ENCODE assay signal across 15 cellular contexts in the genomic region with DNA sequence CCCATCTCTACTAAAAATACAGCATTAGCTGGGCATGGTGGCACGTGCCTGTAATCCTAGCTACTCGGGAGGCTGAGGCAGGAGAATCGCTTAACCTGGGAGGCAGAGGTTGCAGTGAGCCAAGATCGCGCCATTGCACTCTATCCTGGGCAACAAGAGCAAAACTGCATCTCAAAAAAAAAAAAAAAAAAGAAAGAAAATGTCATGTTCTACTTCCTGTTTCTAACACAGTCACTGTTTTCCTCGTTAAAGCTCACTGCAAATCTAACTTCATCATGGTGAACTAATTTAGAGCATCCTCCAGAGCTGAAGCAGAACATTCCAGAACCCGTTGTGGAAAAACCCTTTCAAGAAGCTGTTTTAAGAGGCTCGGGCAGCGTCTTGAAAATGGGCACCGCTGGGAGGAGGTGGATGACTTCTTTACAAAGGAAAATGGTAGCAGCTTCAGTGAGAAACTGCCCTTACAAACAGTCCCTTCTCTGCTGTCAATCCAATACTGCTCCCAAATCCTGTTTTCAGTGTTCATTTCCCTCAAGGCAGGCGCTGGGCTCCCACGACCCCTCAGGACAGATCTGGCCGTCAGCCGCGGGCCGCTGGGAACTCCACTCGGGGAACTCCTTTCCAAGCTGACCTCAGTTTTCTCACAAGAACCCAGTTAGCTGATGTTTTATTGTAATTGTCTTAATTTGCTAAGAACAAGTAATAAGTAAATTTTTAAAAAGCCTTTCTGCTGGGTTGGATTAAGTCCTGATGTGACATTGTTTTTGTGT. TPM values are rescaled to one million over a fixed set of nuclear protein-coding genes. Genes with fewer than 3 reads are reported as not detected.
DNase-seq lines count a peak whose midpoint lies in the region; ATAC-seq, FAIRE-seq and TF ChIP-seq lines count a peak whose summit lies in the region.
"Had no signal": no experiment of that assay in that cellular context is flagged by ENCODE, and none has a peak within 500 bp of the region (broad histone marks: within the 10 kb centered on the region; RNA-seq: fewer than 3 reads in every experiment).

No MANE protein-coding gene starts in this region.

- H3K9me3 Mint-ChIP-seq in CD14-positive monocyte, result no peaks in the 10 kb centered on the region
- H3K9me3 Mint-ChIP-seq: activated T-helper 17 cell treated with anti-CD3 and anti-CD28 coated beads, Interleukin-2, amount 50 U/mL, for 72 hours had no signal

- POLR2A ChIA-PET in Panc1 (lab: Charles Lee) (no interaction called here), HepG2 (lab: Yijun Ruan, JAX) (interaction anchor here (0.7 to 2.4 kb wide), 4 partner anchors 8 to 413 kb away, joined by 3 to 11 read pairs (median 5); partner anchors contain the start of gene ATP5F1E)

- H3K27me3 Mint-ChIP-seq in CD14-positive monocyte (ENCODE audit: low read depth in 3 of 3), result peaks cover 0 to 4% (median 0%) of the 10 kb centered on the region in 3 donors
- H3K27me3 Mint-ChIP-seq: activated T-helper 17 cell treated with anti-CD3 and anti-CD28 coated beads, Interleukin-2, amount 50 U/mL, for 72 hours had no signal

- no peak overlapping the region for H3K4me3 Mint-ChIP-seq in CD14-positive monocyte
- H3K4me3 Mint-ChIP-seq: activated T-helper 17 cell treated with anti-CD3 and anti-CD28 coated beads, Interleukin-2, amount 50 U/mL, for 72 hours had no signal

- in situ Hi-C loops in Panc1 (cut with HindIII; ENCODE audit: low pct_unique_long_range_greater_than_20kb, low sequenced_read_pairs) (no loop called here), HepG2 (cut with HindIII; ENCODE audit: extremely low pct_ligation_motif_present, low pct_unique_long_range_greater_than_20kb) (no loop called here)

- CTCF ChIA-PET in Panc1 (lab: Charles Lee), result no interaction called here
- CTCF ChIA-PET in HepG2 (lab: Yijun Ruan, JAX; ENCODE audit: low intra/inter-chr PET ratio, low total read pairs), result no interaction called here

- TF ChIP-seq CTCF in 22Rv1 (IDR thresholded peaks at IDR 0.05), result no peak
- TF ChIP-seq CTCF in CD14-positive monocyte (IDR thresholded peaks at IDR 0.05), result no peak
- TF ChIP-seq CTCF in Panc1 (IDR thresholded peaks at IDR 0.05), result no peak
- TF ChIP-seq CTCF in HepG2 (CRISPR knock-in tag; IDR thresholded peaks at IDR 0.05), result no peak
- TF ChIP-seq CTCF in left lung (IDR thresholded peaks at IDR 0.05), result no peak

- no peaks in the 10 kb centered on the region for H3K27me3 ChIP-seq in Panc1 (ENCODE audit: control insufficient read depth, insufficient read depth, low read length)
- H3K27me3 ChIP-seq in HepG2 (ENCODE audit: control insufficient read depth in 1 of 2, insufficient read depth in 2 of 2, low read length in 2 of 2), result no peaks in the 10 kb centered on the region
- H3K27me3 ChIP-seq in left lung, result no peaks in the 10 kb centered on the region
- H3K27me3 ChIP-seq: pancreas had no signal

- intact Hi-C loops in CD14-positive monocyte (cut with micrococcal nuclease) (loop anchor here in 1 of 2 donors (5.0 kb wide), 1 partner anchor 33 kb away; no protein-coding TSS in a partner anchor), Panc1 (cut with micrococcal nuclease; ENCODE audit: unreplicated experiment) (no loop called here), HepG2 (cut with micrococcal nuclease; ENCODE audit: unreplicated experiment) (loop anchor here (5.0 kb wide), 1 partner anchor 38 kb away; the partner anchor contains the start of gene ATP5F1E), left lung (cut with DNase I) (no loop called here)

- TF ChIP-seq RAD21 in HepG2 (CRISPR knock-in tag; IDR thresholded peaks at IDR 0.05), result no peak

- no peaks in the 10 kb centered on the region for H3K79me2 ChIP-seq in HepG2 (ENCODE audit: insufficient read depth, low read length)

- DNase-seq in CD14-positive monocyte (ENCODE audit: low spot score) (peak; percentile 30), Panc1 (ENCODE audit: low read depth, low spot score) (no peak), HepG2 (ENCODE audit: low spot score) (no peak), SKM-1 (lab: John Stamatoyannopoulos, UW; ENCODE audit: unreplicated experiment) (no peak), left lung (no peak)
- DNase-seq: HCEC 1CT; NCI-H1105 treated with DMSO at 0.1 percent for 48 hours; NCI-H82; stimulated activated CD4-positive, alpha-beta T cell treated with anti-CD3 and anti-CD28 coated beads, Interleukin-4, amount 100 ng/mL, for 4 hours had no signal

- TF ChIP-seq EP300 in HepG2 (IDR thresholded peaks at IDR 0.05; ENCODE audit: low read depth in 2 of 2, low read length in 2 of 2), result no peak
- TF ChIP-seq EP300 in HepG2 (CRISPR knock-in tag; IDR thresholded peaks at IDR 0.05; ENCODE audit: borderline replicate concordance), result no peak

- 95% methylated on average over 17 of the region's 17 CpGs for WGBS in HepG2 (ENCODE audit: low lambda C conversion rate)

- no peak overlapping the region for H2AFZ ChIP-seq in HepG2 (ENCODE audit: low read length)

- H3K27ac Mint-ChIP-seq in CD14-positive monocyte, result peak overlapping the region in 6 of 7 donors; percentile 63 to 89 (median 80)
- H3K27ac Mint-ChIP-seq: activated T-helper 17 cell treated with anti-CD3 and anti-CD28 coated beads, Interleukin-2, amount 50 U/mL, for 72 hours had no signal

- peaks cover 7% of the 10 kb centered on the region for H3K4me1 Mint-ChIP-seq in CD14-positive monocyte
- H3K4me1 Mint-ChIP-seq: activated T-helper 17 cell treated with anti-CD3 and anti-CD28 coated beads, Interleukin-2, amount 50 U/mL, for 72 hours had no signal

- H3K9ac ChIP-seq in HepG2 (ENCODE audit: insufficient read depth, low read depth, low read length), result no peak overlapping the region

- H3K27ac ChIP-seq in 22Rv1 (peak overlapping the region; percentile 58), Panc1 (ENCODE audit: low read length) (no peak overlapping the region), HepG2 (ENCODE audit: extremely low read length, insufficient read depth, low read length) (peak overlapping the region; percentile 17), left lung (no peak overlapping the region)

- BruUV-seq in Panc1 (replicated peaks; lab: Mats Ljungman, UMichigan) (TSS peak; percentile 78), HepG2 (replicated peaks; lab: Mats Ljungman, UMichigan) (TSS peak; percentile 24)

- H3K36me3 Mint-ChIP-seq in CD14-positive monocyte, result peaks cover 80 to 94% of the 10 kb centered on the region in 2 donors

- no peaks in the 10 kb centered on the region for H4K20me1 ChIP-seq in HepG2 (ENCODE audit: insufficient read depth, low read length)

- H3K4me2 ChIP-seq in HepG2 (ENCODE audit: low read depth, low read length), result no peak overlapping the region

- H3K4me3 ChIP-seq in Panc1 (ENCODE audit: low read depth in 2 of 2, low read length in 2 of 2), result no peak overlapping the region
- no peak overlapping the region for H3K4me3 ChIP-seq in HepG2 (replicated peaks in 1 of 3; ENCODE audit: insufficient read depth in 1 of 3, low read depth in 2 of 3, low read length in 3 of 3)
- H3K4me3 ChIP-seq in left lung, result no peak overlapping the region
- H3K4me3 ChIP-seq: pancreas had no signal

- no peak for TF ChIP-seq POLR2A in HepG2 (IDR thresholded peaks at IDR 0.05; ENCODE audit: insufficient read depth in 1 of 2, low read depth in 2 of 2, low read length in 2 of 2)

- no peaks in the 10 kb centered on the region for H3K4me1 ChIP-seq in Panc1 (ENCODE audit: control insufficient read depth, insufficient read depth, low read length)
- peaks cover 67% of the 10 kb centered on the region for H3K4me1 ChIP-seq in HepG2 (ENCODE audit: insufficient read depth, low read length)
- H3K4me1 ChIP-seq in left lung, result no peaks in the 10 kb centered on the region

- FAIRE-seq in HepG2 (lab: Jason Lieb, UNC), result no peak
- FAIRE-seq: endometrium, pancreas had no signal

- ATAC-seq in Panc1, result no peak
- ATAC-seq in HepG2, result no peak
- ATAC-seq in left lung, result no peak
- ATAC-seq in HG02588 (IDR thresholded peaks at IDR 0.05; ENCODE audit: unreplicated experiment), result no peak
- ATAC-seq: activated T-helper 17 cell treated with anti-CD3 and anti-CD28 coated beads, Interleukin-2, amount 50 U/mL, for 72 hours had no signal

- no peaks in the 10 kb centered on the region for H3K9me3 ChIP-seq in Panc1 (ENCODE audit: control insufficient read depth, insufficient read depth, low read depth, low read length)
- H3K9me3 ChIP-seq in HepG2 (ENCODE audit: low read length), result no peaks in the 10 kb centered on the region
- no peaks in the 10 kb centered on the region for H3K9me3 ChIP-seq in left lung
- H3K9me3 ChIP-seq: pancreas had no signal

- H3K36me3 ChIP-seq in Panc1 (ENCODE audit: control insufficient read depth, insufficient read depth, low read length), result peaks cover 21% of the 10 kb centered on the region
- peaks cover 38 to 57% of the 10 kb centered on the region in 2 experiments for H3K36me3 ChIP-seq in HepG2 (replicated peaks in 1 of 2; ENCODE audit: control insufficient read depth in 1 of 2, insufficient read depth in 2 of 2, low read length in 2 of 2)
- H3K36me3 ChIP-seq in left lung, result peaks cover 0 to 100% of the 10 kb centered on the region in 2 donors

RNA-seq across cellular contexts. Expression of gene CTSZ, which starts 12.5 kb away (rescaled TPM):
- 10 to 100 TPM; 62.6 to 86.4 TPM for polyA plus RNA-seq in CD14-positive monocyte
- total RNA-seq in Panc1 (2021; ENCODE audit: unreplicated experiment), result 113 TPM
- 220 TPM for polyA plus RNA-seq in Panc1 (2012; ENCODE audit: insufficient read length)
- not detected in 2 replicates for total RNA-seq in HepG2 (2016; rRNA removed; fragmentation: Illumina TruSeq; extraction: Trizol)
- not detected in 2 replicates for total RNA-seq in HepG2 (2016; cell fraction: cytosol; rRNA removed; fragmentation: Illumina TruSeq; extraction: Trizol; ENCODE audit: low read depth)
- total RNA-seq in HepG2 (2016; cell fraction: insoluble cytoplasmic fraction; rRNA removed; fragmentation: Illumina TruSeq; extraction: Trizol), result not detected in 2 replicates
- not detected in 2 replicates for total RNA-seq in HepG2 (2016; cell fraction: membrane; rRNA removed; fragmentation: Illumina TruSeq; extraction: Trizol)
- total RNA-seq in HepG2 (2016; cell fraction: nucleus; rRNA removed; fragmentation: Illumina TruSeq; extraction: Trizol), result not detected in 2 replicates
- polyA plus RNA-seq in HepG2 (2011; rRNA removed), result 0.33 and 0.46 TPM in 2 replicates
- polyA plus RNA-seq in HepG2 (2011; cell fraction: cytosol; rRNA removed), result 0.28 and 0.36 TPM in 2 replicates
- polyA plus RNA-seq in HepG2 (2011; cell fraction: nucleus; rRNA removed), result 0.23 and 0.59 TPM in 2 replicates
- polyA plus RNA-seq in HepG2 (2012), result 0.47 and 0.52 TPM in 2 replicates
- not detected in 2 replicates for polyA plus RNA-seq in HepG2 (2016; cell fraction: cytosol; fragmentation: Illumina TruSeq; extraction: Trizol; ENCODE audit: low read depth)
- polyA plus RNA-seq in HepG2 (2016; cell fraction: insoluble cytoplasmic fraction; fragmentation: Illumina TruSeq; extraction: Trizol; ENCODE audit: low read depth), result not detected in 2 replicates
- polyA plus RNA-seq in HepG2 (2016; cell fraction: membrane; fragmentation: Illumina TruSeq; extraction: Trizol; ENCODE audit: low read depth), result not detected in 2 replicates
- polyA plus RNA-seq in HepG2 (2016; cell fraction: nucleus; fragmentation: Illumina TruSeq; extraction: Trizol; ENCODE audit: insufficient read depth, low read depth), result not detected in 2 replicates
- polyA minus RNA-seq in HepG2 (2011; rRNA and poly(A)+ RNA removed; ENCODE audit: low replicate concordance), result 0.10 and 114 TPM in 2 replicates
- polyA minus RNA-seq in HepG2 (2011; cell fraction: cytosol; rRNA and poly(A)+ RNA removed), result 0.70 TPM in 1 of 2 replicates, not detected in the other
- polyA minus RNA-seq in HepG2 (2011; cell fraction: nucleus; rRNA and poly(A)+ RNA removed), result 1.0 TPM in 1 of 2 replicates, not detected in the other
- 100 to 1,000 TPM; 452 to 479 TPM for total RNA-seq in left lung

RNA-seq across cellular contexts. Expression of gene NELFCD, which starts 13.5 kb away (rescaled TPM):
- polyA plus RNA-seq in CD14-positive monocyte (10 to 100 TPM; 49.0 to 50.1 TPM), HepG2 (2011; rRNA removed) (168 and 203 TPM in 2 replicates)
- total RNA-seq in Panc1 (2021; ENCODE audit: unreplicated experiment) (108 TPM), HepG2 (2016; rRNA removed; fragmentation: Illumina TruSeq; extraction: Trizol) (159 and 160 TPM in 2 replicates), left lung (10 to 100 TPM; 48.3 to 53.5 TPM)
- polyA plus RNA-seq in Panc1 (2012; ENCODE audit: insufficient read length), result 131 TPM
- total RNA-seq in HepG2 (2016; cell fraction: cytosol; rRNA removed; fragmentation: Illumina TruSeq; extraction: Trizol; ENCODE audit: low read depth), result 40.4 and 47.8 TPM in 2 replicates
- 132 and 155 TPM in 2 replicates for total RNA-seq in HepG2 (2016; cell fraction: insoluble cytoplasmic fraction; rRNA removed; fragmentation: Illumina TruSeq; extraction: Trizol)
- total RNA-seq in HepG2 (2016; cell fraction: membrane; rRNA removed; fragmentation: Illumina TruSeq; extraction: Trizol), result 73.6 and 76.0 TPM in 2 replicates
- total RNA-seq in HepG2 (2016; cell fraction: nucleus; rRNA removed; fragmentation: Illumina TruSeq; extraction: Trizol), result 124 and 141 TPM in 2 replicates
- polyA plus RNA-seq in HepG2 (2011; cell fraction: cytosol; rRNA removed), result 156 and 174 TPM in 2 replicates
- 553 and 648 TPM in 2 replicates for polyA plus RNA-seq in HepG2 (2011; cell fraction: nucleus; rRNA removed)
- polyA plus RNA-seq in HepG2 (2012), result 143 and 173 TPM in 2 replicates
- polyA plus RNA-seq in HepG2 (2016; cell fraction: cytosol; fragmentation: Illumina TruSeq; extraction: Trizol; ENCODE audit: low read depth), result 31.7 and 32.2 TPM in 2 replicates
- polyA plus RNA-seq in HepG2 (2016; cell fraction: insoluble cytoplasmic fraction; fragmentation: Illumina TruSeq; extraction: Trizol; ENCODE audit: low read depth), result 140 and 169 TPM in 2 replicates
- polyA plus RNA-seq in HepG2 (2016; cell fraction: membrane; fragmentation: Illumina TruSeq; extraction: Trizol; ENCODE audit: low read depth), result 55.0 and 56.1 TPM in 2 replicates
- 254 and 278 TPM in 2 replicates for polyA plus RNA-seq in HepG2 (2016; cell fraction: nucleus; fragmentation: Illumina TruSeq; extraction: Trizol; ENCODE audit: insufficient read depth, low read depth)
- polyA minus RNA-seq in HepG2 (2011; rRNA and poly(A)+ RNA removed; ENCODE audit: low replicate concordance), result 150 and 192 TPM in 2 replicates
- polyA minus RNA-seq in HepG2 (2011; cell fraction: cytosol; rRNA and poly(A)+ RNA removed), result 74.9 and 79.5 TPM in 2 replicates
- 224 and 244 TPM in 2 replicates for polyA minus RNA-seq in HepG2 (2011; cell fraction: nucleus; rRNA and poly(A)+ RNA removed)

RNA-seq across cellular contexts. Expression of gene TUBB1, which starts 24.7 kb away (rescaled TPM):
- polyA plus RNA-seq in CD14-positive monocyte (1 to 10 TPM; 2.4 to 3.1 TPM), HepG2 (2011; rRNA removed) (51.5 and 57.6 TPM in 2 replicates)
- total RNA-seq in Panc1 (2021; ENCODE audit: unreplicated experiment) (not detected), HepG2 (2016; rRNA removed; fragmentation: Illumina TruSeq; extraction: Trizol) (0.11 and 0.17 TPM in 2 replicates), left lung (1 to 10 TPM; 2.0 to 3.6 TPM)
- polyA plus RNA-seq in Panc1 (2012; ENCODE audit: insufficient read length), result 0.11 TPM
- total RNA-seq in HepG2 (2016; cell fraction: cytosol; rRNA removed; fragmentation: Illumina TruSeq; extraction: Trizol; ENCODE audit: low read depth), result not detected in 2 replicates
- total RNA-seq in HepG2 (2016; cell fraction: insoluble cytoplasmic fraction; rRNA removed; fragmentation: Illumina TruSeq; extraction: Trizol), result 0.17 and 0.25 TPM in 2 replicates
- 0.07 TPM in 1 of 2 replicates, not detected in the other for total RNA-seq in HepG2 (2016; cell fraction: membrane; rRNA removed; fragmentation: Illumina TruSeq; extraction: Trizol)
- total RNA-seq in HepG2 (2016; cell fraction: nucleus; rRNA removed; fragmentation: Illumina TruSeq; extraction: Trizol), result 0.09 and 0.16 TPM in 2 replicates
- 32.3 and 32.4 TPM in 2 replicates for polyA plus RNA-seq in HepG2 (2011; cell fraction: cytosol; rRNA removed)
- polyA plus RNA-seq in HepG2 (2011; cell fraction: nucleus; rRNA removed), result 71.8 and 73.9 TPM in 2 replicates
- 7.2 and 22.3 TPM in 2 replicates for polyA plus RNA-seq in HepG2 (2012)
- 0.03 TPM in 1 of 2 replicates, not detected in the other for polyA plus RNA-seq in HepG2 (2016; cell fraction: cytosol; fragmentation: Illumina TruSeq; extraction: Trizol; ENCODE audit: low read depth)
- polyA plus RNA-seq in HepG2 (2016; cell fraction: insoluble cytoplasmic fraction; fragmentation: Illumina TruSeq; extraction: Trizol; ENCODE audit: low read depth), result 0.23 and 0.33 TPM in 2 replicates
- 0.05 and 0.07 TPM in 2 replicates for polyA plus RNA-seq in HepG2 (2016; cell fraction: membrane; fragmentation: Illumina TruSeq; extraction: Trizol; ENCODE audit: low read depth)
- 0.33 and 0.59 TPM in 2 replicates for polyA plus RNA-seq in HepG2 (2016; cell fraction: nucleus; fragmentation: Illumina TruSeq; extraction: Trizol; ENCODE audit: insufficient read depth, low read depth)
- polyA minus RNA-seq in HepG2 (2011; rRNA and poly(A)+ RNA removed; ENCODE audit: low replicate concordance), result 47.0 TPM in 1 of 2 replicates, not detected in the other
- 17.2 and 17.4 TPM in 2 replicates for polyA minus RNA-seq in HepG2 (2011; cell fraction: cytosol; rRNA and poly(A)+ RNA removed)
- polyA minus RNA-seq in HepG2 (2011; cell fraction: nucleus; rRNA and poly(A)+ RNA removed), result 20.1 and 23.4 TPM in 2 replicates
- total RNA-seq: fibroblast of villous mesenchyme had no signal

RNA-seq across cellular contexts. Expression of gene ATP5F1E, which starts 37.6 kb away (rescaled TPM):
- polyA plus RNA-seq in CD14-positive monocyte, result 100 to 1,000 TPM; 102 to 105 TPM
- 90.6 TPM for total RNA-seq in Panc1 (2021; ENCODE audit: unreplicated experiment)
- 203 TPM for polyA plus RNA-seq in Panc1 (2012; ENCODE audit: insufficient read length)
- total RNA-seq in HepG2 (2016; rRNA removed; fragmentation: Illumina TruSeq; extraction: Trizol), result 134 and 163 TPM in 2 replicates
- 136 and 187 TPM in 2 replicates for total RNA-seq in HepG2 (2016; cell fraction: cytosol; rRNA removed; fragmentation: Illumina TruSeq; extraction: Trizol; ENCODE audit: low read depth)
- 135 and 172 TPM in 2 replicates for total RNA-seq in HepG2 (2016; cell fraction: insoluble cytoplasmic fraction; rRNA removed; fragmentation: Illumina TruSeq; extraction: Trizol)
- 188 and 230 TPM in 2 replicates for total RNA-seq in HepG2 (2016; cell fraction: membrane; rRNA removed; fragmentation: Illumina TruSeq; extraction: Trizol)
- total RNA-seq in HepG2 (2016; cell fraction: nucleus; rRNA removed; fragmentation: Illumina TruSeq; extraction: Trizol), result 74.5 and 76.2 TPM in 2 replicates
- polyA plus RNA-seq in HepG2 (2011; rRNA removed), result 99.9 and 121 TPM in 2 replicates
- 40.4 and 46.7 TPM in 2 replicates for polyA plus RNA-seq in HepG2 (2011; cell fraction: cytosol; rRNA removed)
- polyA plus RNA-seq in HepG2 (2011; cell fraction: nucleus; rRNA removed), result 11.8 and 17.3 TPM in 2 replicates
- polyA plus RNA-seq in HepG2 (2012), result 85.8 and 145 TPM in 2 replicates
- polyA plus RNA-seq in HepG2 (2016; cell fraction: cytosol; fragmentation: Illumina TruSeq; extraction: Trizol; ENCODE audit: low read depth), result 146 and 191 TPM in 2 replicates
- polyA plus RNA-seq in HepG2 (2016; cell fraction: insoluble cytoplasmic fraction; fragmentation: Illumina TruSeq; extraction: Trizol; ENCODE audit: low read depth), result 167 and 175 TPM in 2 replicates
- polyA plus RNA-seq in HepG2 (2016; cell fraction: membrane; fragmentation: Illumina TruSeq; extraction: Trizol; ENCODE audit: low read depth), result 151 and 201 TPM in 2 replicates
- 88.7 and 95.7 TPM in 2 replicates for polyA plus RNA-seq in HepG2 (2016; cell fraction: nucleus; fragmentation: Illumina TruSeq; extraction: Trizol; ENCODE audit: insufficient read depth, low read depth)
- 19.0 and 25.4 TPM in 2 replicates for polyA minus RNA-seq in HepG2 (2011; rRNA and poly(A)+ RNA removed; ENCODE audit: low replicate concordance)
- polyA minus RNA-seq in HepG2 (2011; cell fraction: cytosol; rRNA and poly(A)+ RNA removed), result 21.2 and 23.6 TPM in 2 replicates
- 61.4 and 62.2 TPM in 2 replicates for polyA minus RNA-seq in HepG2 (2011; cell fraction: nucleus; rRNA and poly(A)+ RNA removed)
- 10 to 100 TPM; 75.5 to 90.7 TPM for total RNA-seq in left lung

RNA-seq across cellular contexts. Expression of gene PRELID3B, which starts 48.0 kb away (rescaled TPM):
- polyA plus RNA-seq in CD14-positive monocyte (10 to 100 TPM; 16.9 to 21.0 TPM), HepG2 (2011; rRNA removed) (19.5 and 23.3 TPM in 2 replicates)
- total RNA-seq in Panc1 (2021; ENCODE audit: unreplicated experiment) (131 TPM), HepG2 (2016; rRNA removed; fragmentation: Illumina TruSeq; extraction: Trizol) (42.6 and 59.8 TPM in 2 replicates), left lung (10 to 100 TPM; 55.7 to 56.3 TPM)
- polyA plus RNA-seq in Panc1 (2012; ENCODE audit: insufficient read length), result 108 TPM
- total RNA-seq in HepG2 (2016; cell fraction: cytosol; rRNA removed; fragmentation: Illumina TruSeq; extraction: Trizol; ENCODE audit: low read depth), result 19.8 and 23.7 TPM in 2 replicates
- 40.7 and 62.3 TPM in 2 replicates for total RNA-seq in HepG2 (2016; cell fraction: insoluble cytoplasmic fraction; rRNA removed; fragmentation: Illumina TruSeq; extraction: Trizol)
- total RNA-seq in HepG2 (2016; cell fraction: membrane; rRNA removed; fragmentation: Illumina TruSeq; extraction: Trizol), result 47.0 and 50.1 TPM in 2 replicates
- 15.4 and 21.0 TPM in 2 replicates for total RNA-seq in HepG2 (2016; cell fraction: nucleus; rRNA removed; fragmentation: Illumina TruSeq; extraction: Trizol)
- 7.1 and 11.2 TPM in 2 replicates for polyA plus RNA-seq in HepG2 (2011; cell fraction: cytosol; rRNA removed)
- 6.0 and 7.6 TPM in 2 replicates for polyA plus RNA-seq in HepG2 (2011; cell fraction: nucleus; rRNA removed)
- polyA plus RNA-seq in HepG2 (2012), result 17.6 and 21.3 TPM in 2 replicates
- polyA plus RNA-seq in HepG2 (2016; cell fraction: cytosol; fragmentation: Illumina TruSeq; extraction: Trizol; ENCODE audit: low read depth), result 16.2 and 20.1 TPM in 2 replicates
- 46.4 and 46.8 TPM in 2 replicates for polyA plus RNA-seq in HepG2 (2016; cell fraction: insoluble cytoplasmic fraction; fragmentation: Illumina TruSeq; extraction: Trizol; ENCODE audit: low read depth)
- 29.0 and 30.9 TPM in 2 replicates for polyA plus RNA-seq in HepG2 (2016; cell fraction: membrane; fragmentation: Illumina TruSeq; extraction: Trizol; ENCODE audit: low read depth)
- polyA plus RNA-seq in HepG2 (2016; cell fraction: nucleus; fragmentation: Illumina TruSeq; extraction: Trizol; ENCODE audit: insufficient read depth, low read depth), result 22.7 and 25.0 TPM in 2 replicates
- polyA minus RNA-seq in HepG2 (2011; rRNA and poly(A)+ RNA removed; ENCODE audit: low replicate concordance), result 35.2 and 278 TPM in 2 replicates
- polyA minus RNA-seq in HepG2 (2011; cell fraction: cytosol; rRNA and poly(A)+ RNA removed), result 23.0 and 32.6 TPM in 2 replicates
- polyA minus RNA-seq in HepG2 (2011; cell fraction: nucleus; rRNA and poly(A)+ RNA removed), result 9.5 and 14.8 TPM in 2 replicates

Comparison
In these comparisons a context has a peak if more than half of its experiments do, and no peak if none do; other contexts are left out.
1. H3K27ac ChIP-seq: peak in 22Rv1 (single experiment) and HepG2 (single experiment); none in Panc1 (single experiment) and left lung (0 of 2).
2. RNA of gene CTSZ, which starts 12.5 kb away (total RNA-seq): 452 to 479 TPM in left lung and 113 TPM in Panc1 (single experiment); not detected in HepG2; every median in the first group is over 100 times any median in the second.